22 cellular contexts compared by ENCODE assay signal in genomic region chr14:67643671-67644070, GRCh38. TPM values are rescaled to one million over a fixed set of nuclear protein-coding genes. Genes with fewer than 3 reads are reported as not detected.
DNase-seq lines count a peak whose midpoint lies in the region; ATAC-seq, FAIRE-seq and TF ChIP-seq lines count a peak whose summit lies in the region.
"Had no signal": no experiment of that assay in that cellular context is flagged by ENCODE, and none has a peak within 500 bp of the region (broad histone marks: within the 10 kb centered on the region; RNA-seq: fewer than 3 reads in every experiment).

No MANE protein-coding gene starts in this region.

- H2BK120ac ChIP-seq in mesendoderm (ENCODE audit: low read depth, low read length): no peak overlapping the region

- ATAC-seq in activated naive CD4-positive, alpha-beta T cell treated with anti-CD3 and anti-CD28 coated beads, Interleukin-2, amount 50 U/mL, for 72 hours: no peak
- ATAC-seq in GM12878: peak; percentile 59
- ATAC-seq in stimulated activated effector memory CD8-positive, alpha-beta T cell treated with anti-CD3 and anti-CD28 coated beads, Interleukin-12 subunit alpha, Interleukin-12 subunit beta, amount 100 ng/mL, for 72 hours: no peak

- RAD21 ChIA-PET in GM12878 (lab: Charles Lee; ENCODE audit: unreplicated experiment): interaction anchor here (1.1 to 3.9 kb wide), 3 partner anchors 23 to 63 kb away, joined by 3 to 19 read pairs (median 7); partner anchors contain the start of gene ARG2

- H3K27me3 ChIP-seq in GM12878 (replicated peaks in 1 of 2; ENCODE audit: control insufficient read depth in 2 of 2, insufficient read depth in 2 of 2, low read length in 1 of 2): no peaks in the 10 kb centered on the region
- no peaks in the 10 kb centered on the region for H3K27me3 ChIP-seq in mesendoderm (ENCODE audit: insufficient read depth, low read length, poor library complexity)

- no peak for TF ChIP-seq EP300 in GM12878 (IDR thresholded peaks at IDR 0.05; ENCODE audit: borderline replicate concordance in 1 of 2, control insufficient read depth in 1 of 2, low read depth in 2 of 2, low read length in 2 of 2)

- no peaks in the 10 kb centered on the region for H3K79me1 ChIP-seq in mesendoderm (ENCODE audit: low read length)

- H2BK5ac ChIP-seq in mesendoderm (ENCODE audit: low read length): no peak overlapping the region

- H2AK5ac ChIP-seq in mesendoderm (ENCODE audit: low read length): no peak overlapping the region

- peaks cover 15% of the 10 kb centered on the region for H3K4me1 Mint-ChIP-seq in stimulated activated effector memory CD8-positive, alpha-beta T cell treated with anti-CD3 and anti-CD28 coated beads, Interleukin-12 subunit alpha, Interleukin-12 subunit beta, amount 100 ng/mL, for 72 hours
- H3K4me1 Mint-ChIP-seq in activated T-helper 1 cell treated with anti-CD3 and anti-CD28 coated beads, Interleukin-12 subunit alpha, Interleukin-12 subunit beta, Interleukin-2, Interleukin-4 antibody, amounts not matched to agents 30 ng/mL and 10 ng/mL and 1 ng/mL, durations not matched to agents 14 hours and 24 hours and 36 hours (ENCODE audit: low read depth): peaks cover 14% of the 10 kb centered on the region
- H3K4me1 Mint-ChIP-seq: IgD-negative memory B cell had no signal

- H4K8ac ChIP-seq in mesendoderm (ENCODE audit: low read depth, low read length): no peak overlapping the region

- H3K23ac ChIP-seq in mesendoderm (ENCODE audit: low read length): no peak overlapping the region

- H3K4me3 Mint-ChIP-seq in stimulated activated effector memory CD8-positive, alpha-beta T cell treated with anti-CD3 and anti-CD28 coated beads, Interleukin-12 subunit alpha, Interleukin-12 subunit beta, amount 100 ng/mL, for 72 hours: no peak overlapping the region
- no peak overlapping the region for H3K4me3 Mint-ChIP-seq in activated T-helper 1 cell treated with anti-CD3 and anti-CD28 coated beads, Interleukin-12 subunit alpha, Interleukin-12 subunit beta, Interleukin-2, Interleukin-4 antibody, amounts not matched to agents 30 ng/mL and 10 ng/mL and 1 ng/mL, durations not matched to agents 14 hours and 24 hours and 36 hours
- H3K4me3 Mint-ChIP-seq: IgD-negative memory B cell had no signal

- no peak for TF ChIP-seq RAD21 in GM12878 (IDR thresholded peaks at IDR 0.05; ENCODE audit: insufficient read depth, low read depth, low read length)

- H2BK15ac ChIP-seq in mesendoderm (replicated peaks; ENCODE audit: low read depth): no peak overlapping the region

- no CpG with 5 or more reads among the region's 1 CpG for WGBS in GM12878 (ENCODE audit: insufficient coverage, insufficient replicate concordance, low lambda C conversion rate, missing lambda C conversion rate)
- no CpG with 5 or more reads among the region's 1 CpG for WGBS in mesendoderm (ENCODE audit: extremely low coverage, insufficient coverage, low lambda C conversion rate)

- H2AFZ ChIP-seq in GM12878 (ENCODE audit: control insufficient read depth, low read depth, low read length): no peak overlapping the region

- DNase-seq in activated naive CD4-positive, alpha-beta T cell treated with anti-CD3 and anti-CD28 coated beads, Interleukin-2, amount 50 U/mL, for 72 hours (ENCODE audit: low spot score in 2 of 2): no peak
- DNase-seq in activated naive CD4-positive, alpha-beta T cell (lab: John Stamatoyannopoulos, UW): no peak
- no peak for DNase-seq in GM12878 (ENCODE audit: low read depth, low spot score)
- peak; percentile 21 for DNase-seq in mesendoderm
- DNase-seq in stimulated activated effector memory CD8-positive, alpha-beta T cell treated with anti-CD3 and anti-CD28 coated beads, Interleukin-12 subunit alpha, Interleukin-12 subunit beta, amount 100 ng/mL, for 72 hours (ENCODE audit: low spot score in 2 of 2): no peak
- DNase-seq in GOT3 (lab: John Stamatoyannopoulos, UW): no peak
- no peak for DNase-seq in NCI-H146 treated with DMSO at 0.1 percent for 48 hours (lab: John Stamatoyannopoulos, UW; ENCODE audit: unreplicated experiment)
- DNase-seq in activated T-helper 1 cell treated with anti-CD3 and anti-CD28 coated beads, Interleukin-12 subunit alpha, Interleukin-12 subunit beta, Interleukin-2, Interleukin-4 antibody, amounts not matched to agents 30 ng/mL and 10 ng/mL and 1 ng/mL, durations not matched to agents 14 hours and 24 hours and 36 hours (ENCODE audit: low spot score): no peak
- DNase-seq: activated CD4-positive, CD25-positive, alpha-beta regulatory T cell; activated effector memory CD4-positive, alpha-beta T cell treated with Interleukin-2 at 50 U/mL for 16 hours; anterior cingulate cortex; cerebellar nuclear complex; effector CD4-positive, alpha-beta T cell; HCEC 1CT; NCI-H1694 treated with DMSO at 0.1 percent for 48 hours; NCI-H446 treated with DMSO at 0.1 percent for 48 hours; stimulated activated CD4-positive, alpha-beta T cell treated with anti-CD3 and anti-CD28 coated beads, Interleukin-12 subunit alpha, Interleukin-12 subunit beta, amount 100 ng/mL, for 4 hours; T-helper 9 cell had no signal

- H3K4me3 ChIP-seq in GM12878 (no peak overlapping the region), mesendoderm (ENCODE audit: low read length) (no peak overlapping the region)

- intact Hi-C loops in GM12878 (cut with micrococcal nuclease; ENCODE audit: unreplicated experiment): no loop called here
- intact Hi-C loops in activated T-helper 1 cell treated with anti-CD3 and anti-CD28 coated beads, Interleukin-12 subunit alpha, Interleukin-12 subunit beta, Interleukin-2, Interleukin-4 antibody, amounts not matched to agents 30 ng/mL and 10 ng/mL and 1 ng/mL, durations not matched to agents 14 hours and 24 hours and 36 hours (cut with micrococcal nuclease): no loop called here

- H3K9me3 Mint-ChIP-seq in activated naive CD4-positive, alpha-beta T cell treated with anti-CD3 and anti-CD28 coated beads, Interleukin-2, amount 50 U/mL, for 72 hours: no peaks in the 10 kb centered on the region
- no peaks in the 10 kb centered on the region for H3K9me3 Mint-ChIP-seq in stimulated activated effector memory CD8-positive, alpha-beta T cell treated with anti-CD3 and anti-CD28 coated beads, Interleukin-12 subunit alpha, Interleukin-12 subunit beta, amount 100 ng/mL, for 72 hours
- no peaks in the 10 kb centered on the region for H3K9me3 Mint-ChIP-seq in activated T-helper 1 cell treated with anti-CD3 and anti-CD28 coated beads, Interleukin-12 subunit alpha, Interleukin-12 subunit beta, Interleukin-2, Interleukin-4 antibody, amounts not matched to agents 30 ng/mL and 10 ng/mL and 1 ng/mL, durations not matched to agents 14 hours and 24 hours and 36 hours
- H3K9me3 Mint-ChIP-seq: IgD-negative memory B cell had no signal

- peak overlapping the region; percentile 35 to 81 for H3K27ac Mint-ChIP-seq in activated naive CD4-positive, alpha-beta T cell treated with anti-CD3 and anti-CD28 coated beads, Interleukin-2, amount 50 U/mL, for 72 hours
- H3K27ac Mint-ChIP-seq in stimulated activated effector memory CD8-positive, alpha-beta T cell treated with anti-CD3 and anti-CD28 coated beads, Interleukin-12 subunit alpha, Interleukin-12 subunit beta, amount 100 ng/mL, for 72 hours: peak overlapping the region; percentile 44
- H3K27ac Mint-ChIP-seq in activated T-helper 1 cell treated with anti-CD3 and anti-CD28 coated beads, Interleukin-12 subunit alpha, Interleukin-12 subunit beta, Interleukin-2, Interleukin-4 antibody, amounts not matched to agents 30 ng/mL and 10 ng/mL and 1 ng/mL, durations not matched to agents 14 hours and 24 hours and 36 hours: no peak overlapping the region

- in situ Hi-C loops in GM12878 (cut with MboI): no loop called here

- H3K36me3 Mint-ChIP-seq in activated naive CD4-positive, alpha-beta T cell treated with anti-CD3 and anti-CD28 coated beads, Interleukin-2, amount 50 U/mL, for 72 hours: peaks cover 5 to 17% of the 10 kb centered on the region in 2 donors
- peaks cover 67% of the 10 kb centered on the region for H3K36me3 Mint-ChIP-seq in stimulated activated effector memory CD8-positive, alpha-beta T cell treated with anti-CD3 and anti-CD28 coated beads, Interleukin-12 subunit alpha, Interleukin-12 subunit beta, amount 100 ng/mL, for 72 hours
- peaks cover 17% of the 10 kb centered on the region for H3K36me3 Mint-ChIP-seq in activated T-helper 1 cell treated with anti-CD3 and anti-CD28 coated beads, Interleukin-12 subunit alpha, Interleukin-12 subunit beta, Interleukin-2, Interleukin-4 antibody, amounts not matched to agents 30 ng/mL and 10 ng/mL and 1 ng/mL, durations not matched to agents 14 hours and 24 hours and 36 hours (ENCODE audit: low read depth)

- H3K27ac ChIP-seq in GM12878 (ENCODE audit: control insufficient read depth, insufficient read depth) (no peak overlapping the region), mesendoderm (ENCODE audit: low read depth, low read length) (no peak overlapping the region)

- H3K36me3 ChIP-seq in GM12878 (ENCODE audit: control insufficient read depth in 2 of 2, insufficient read depth in 2 of 2, low read length in 1 of 2) (no peaks in the 10 kb centered on the region; a peak in 1 of 4 replicates), mesendoderm (ENCODE audit: control insufficient read depth, insufficient read depth, low read length) (peaks cover 1% of the 10 kb centered on the region)

- POLR2A ChIA-PET in GM12878 (lab: Charles Lee): interaction anchor here (0.6 to 1.4 kb wide), 4 partner anchors 11 to 156 kb away, joined by 3 to 6 read pairs (median 4); no protein-coding TSS in a partner anchor

- H3K4me2 ChIP-seq in GM12878 (ENCODE audit: control insufficient read depth, insufficient read depth) (no peak overlapping the region), mesendoderm (ENCODE audit: low read length) (no peak overlapping the region)

- H3K18ac ChIP-seq in mesendoderm (ENCODE audit: low read length): no peak overlapping the region

- CTCF ChIA-PET in GM12878 (lab: Yijun Ruan, JAX): interaction anchor here (1.2 to 2.2 kb wide), 9 partner anchors 18 to 72 kb away, joined by 3 to 14 read pairs (median 7); partner anchors contain the start of genes ARG2 and PIGH

- TF ChIP-seq POLR2A in GM12878 (IDR thresholded peaks at IDR 0.05; ENCODE audit: low read depth, low read length): no peak

- TF ChIP-seq CTCF in GM12878 (IDR thresholded peaks at IDR 0.05 in 2 of 3, conservative IDR thresholded peaks at IDR 0.05 in 1 of 3; ENCODE audit: control insufficient read depth in 2 of 3, extremely low read depth in 1 of 3, insufficient read depth in 1 of 3, low read depth in 3 of 3, low read length in 3 of 3): no peak

- no peak overlapping the region for H4K5ac ChIP-seq in mesendoderm (ENCODE audit: low read length)

- no peaks in the 10 kb centered on the region for H3K4me1 ChIP-seq in GM12878 (ENCODE audit: control insufficient read depth, insufficient read depth, low read length)
- H3K4me1 ChIP-seq in mesendoderm (ENCODE audit: control insufficient read depth, low read depth, low read length): no peaks in the 10 kb centered on the region

- no peak overlapping the region for H3K4ac ChIP-seq in mesendoderm (ENCODE audit: low read depth, low read length)

- H3K56ac ChIP-seq in mesendoderm (ENCODE audit: low read length): no peak overlapping the region

- no peaks in the 10 kb centered on the region for H4K20me1 ChIP-seq in GM12878 (ENCODE audit: control insufficient read depth, insufficient read depth)

- no TSS peak for BruUV-seq in GM12878 (replicated peaks; lab: Mats Ljungman, UMichigan)

- H3K79me2 ChIP-seq in GM12878 (ENCODE audit: control insufficient read depth, insufficient read depth, low read length) (no peaks in the 10 kb centered on the region), mesendoderm (ENCODE audit: control insufficient read depth, insufficient read depth, low read length) (no peaks in the 10 kb centered on the region)

- H3K9me3 ChIP-seq in GM12878 (replicated peaks; ENCODE audit: control insufficient read depth, insufficient read depth, low read length): no peaks in the 10 kb centered on the region

- SMC1A ChIA-PET in GM12878 (lab: Charles Lee; ENCODE audit: uncharacterized antibody, unreplicated experiment): interaction anchor here (0.9 to 3.7 kb wide), 5 partner anchors 8 to 60 kb away, joined by 3 to 15 read pairs (median 4); no protein-coding TSS in a partner anchor

- no peaks in the 10 kb centered on the region for H3K27me3 Mint-ChIP-seq in activated T-helper 1 cell treated with anti-CD3 and anti-CD28 coated beads, Interleukin-12 subunit alpha, Interleukin-12 subunit beta, Interleukin-2, Interleukin-4 antibody, amounts not matched to agents 30 ng/mL and 10 ng/mL and 1 ng/mL, durations not matched to agents 14 hours and 24 hours and 36 hours (ENCODE audit: insufficient read depth)
- H3K27me3 Mint-ChIP-seq: IgD-negative memory B cell had no signal

- no peak for FAIRE-seq in GM12878 (lab: Jason Lieb, UNC)

- H3K9ac ChIP-seq in GM12878 (ENCODE audit: control insufficient read depth, insufficient read depth, low read length): no peak overlapping the region
- no peak overlapping the region for H3K9ac ChIP-seq in mesendoderm (ENCODE audit: low read length)

RNA-seq across cellular contexts. Expression of gene ARG2, which starts 24.0 kb away (rescaled TPM):
- 10 to 100 TPM; 22.4 to 41.5 TPM for total RNA-seq in activated naive CD4-positive, alpha-beta T cell treated with anti-CD3 and anti-CD28 coated beads, Interleukin-2, amount 50 U/mL, for 72 hours
- 2.2 and 3.0 TPM in 2 replicates for total RNA-seq in GM12878 (2013; cell fraction: nucleolus; rRNA removed)
- 0.96 and 2.1 TPM in 2 replicates for total RNA-seq in GM12878 (2014; rRNA removed)
- 0.81 and 0.88 TPM in 2 replicates for total RNA-seq in GM12878 (2014; rRNA removed; fragmentation: Illumina TruSeq; extraction: Trizol)
- 0.85 and 0.93 TPM in 2 replicates for total RNA-seq in GM12878 (2021)
- 1.4 TPM for polyA plus RNA-seq in GM12878 (2011; ENCODE audit: low read depth)
- polyA plus RNA-seq in GM12878 (2011; rRNA removed): 7.8 and 8.9 TPM in 2 replicates
- 5.3 and 6.3 TPM in 2 replicates for polyA plus RNA-seq in GM12878 (2011; cell fraction: cytosol; rRNA removed)
- polyA plus RNA-seq in GM12878 (2011; cell fraction: nucleus; rRNA removed): 2.0 and 7.1 TPM in 2 replicates
- polyA plus RNA-seq in GM12878 (2012): 1.4 and 2.4 TPM in 2 replicates
- 1.5 and 1.6 TPM in 2 replicates for polyA plus RNA-seq in GM12878 (2014; fragmentation: Illumina TruSeq; extraction: Trizol)
- 1 to 10 TPM; 2.1 to 3.2 TPM for polyA plus RNA-seq in GM12878 (2014; fragmentation: Nextera tagmentation; extraction: Ambion mirVana)
- 0.74 and 1.8 TPM in 2 replicates for polyA plus RNA-seq in GM12878 (2014; rRNA removed)
- polyA plus RNA-seq in GM12878 (2016; fragmentation: Nextera tagmentation; extraction: Ambion mirVana): 1 to 10 TPM in 1 of 2 experiments, under 1 TPM in 1; 0.48 to 1.2 TPM
- 4.7 and 5.3 TPM in 2 replicates for polyA minus RNA-seq in GM12878 (2011; rRNA and poly(A)+ RNA removed)
- polyA minus RNA-seq in GM12878 (2011; cell fraction: cytosol; rRNA and poly(A)+ RNA removed): 1.4 and 2.5 TPM in 2 replicates
- polyA minus RNA-seq in GM12878 (2011; cell fraction: nucleus; rRNA and poly(A)+ RNA removed): 1.8 and 1.9 TPM in 2 replicates
- polyA plus RNA-seq in mesendoderm (2013, experiment 1 of 2): 28.0 TPM
- polyA plus RNA-seq in mesendoderm (2013, experiment 2 of 2): 28.3 TPM
- total RNA-seq in activated T-helper 1 cell treated with anti-CD3 and anti-CD28 coated beads, Interleukin-12 subunit alpha, Interleukin-12 subunit beta, Interleukin-2, Interleukin-4 antibody, amounts not matched to agents 30 ng/mL and 10 ng/mL and 1 ng/mL, durations not matched to agents 14 hours and 24 hours and 36 hours: 5.2 and 7.1 TPM in 2 replicates

RNA-seq across cellular contexts. Expression of gene VTI1B, which starts 30.8 kb away (rescaled TPM):
- total RNA-seq in activated naive CD4-positive, alpha-beta T cell treated with anti-CD3 and anti-CD28 coated beads, Interleukin-2, amount 50 U/mL, for 72 hours: 10 to 100 TPM; 24.7 to 71.1 TPM
- 37.1 and 40.8 TPM in 2 replicates for total RNA-seq in GM12878 (2013; cell fraction: nucleolus; rRNA removed)
- total RNA-seq in GM12878 (2014; rRNA removed) (28.2 and 32.0 TPM in 2 replicates), GM12878 (2014; rRNA removed; fragmentation: Illumina TruSeq; extraction: Trizol) (46.7 and 49.8 TPM in 2 replicates), GM12878 (2021) (65.5 and 68.1 TPM in 2 replicates)
- polyA plus RNA-seq in GM12878 (2011; ENCODE audit: low read depth): 44.8 TPM
- polyA plus RNA-seq in GM12878 (2011; rRNA removed) (89.6 and 108 TPM in 2 replicates), GM12878 (2014; fragmentation: Illumina TruSeq; extraction: Trizol) (51.2 and 55.0 TPM in 2 replicates), GM12878 (2014; fragmentation: Nextera tagmentation; extraction: Ambion mirVana) (10 to 100 TPM; 15.0 to 43.8 TPM), GM12878 (2014; rRNA removed) (34.8 and 44.9 TPM in 2 replicates), GM12878 (2016; fragmentation: Nextera tagmentation; extraction: Ambion mirVana) (100 to 1,000 TPM in 1 of 2 experiments, 10 to 100 TPM in 1; 93.0 to 117 TPM)
- 31.8 and 39.7 TPM in 2 replicates for polyA plus RNA-seq in GM12878 (2011; cell fraction: cytosol; rRNA removed)
- polyA plus RNA-seq in GM12878 (2011; cell fraction: nucleus; rRNA removed): 22.5 and 33.3 TPM in 2 replicates
- 52.2 and 56.4 TPM in 2 replicates for polyA plus RNA-seq in GM12878 (2012)
- 39.6 and 47.1 TPM in 2 replicates for polyA minus RNA-seq in GM12878 (2011; rRNA and poly(A)+ RNA removed)
- 15.6 and 18.0 TPM in 2 replicates for polyA minus RNA-seq in GM12878 (2011; cell fraction: cytosol; rRNA and poly(A)+ RNA removed)
- 17.3 and 25.0 TPM in 2 replicates for polyA minus RNA-seq in GM12878 (2011; cell fraction: nucleus; rRNA and poly(A)+ RNA removed)
- polyA plus RNA-seq in mesendoderm (2013, experiment 1 of 2): 74.2 TPM
- 73.8 TPM for polyA plus RNA-seq in mesendoderm (2013, experiment 2 of 2)
- total RNA-seq in activated T-helper 1 cell treated with anti-CD3 and anti-CD28 coated beads, Interleukin-12 subunit alpha, Interleukin-12 subunit beta, Interleukin-2, Interleukin-4 antibody, amounts not matched to agents 30 ng/mL and 10 ng/mL and 1 ng/mL, durations not matched to agents 14 hours and 24 hours and 36 hours: 77.7 and 77.8 TPM in 2 replicates

RNA-seq across cellular contexts. Expression of gene PIGH, which starts 43.6 kb away (rescaled TPM):
- 10 to 100 TPM; 15.6 to 27.6 TPM for total RNA-seq in activated naive CD4-positive, alpha-beta T cell treated with anti-CD3 and anti-CD28 coated beads, Interleukin-2, amount 50 U/mL, for 72 hours
- 36.2 and 37.4 TPM in 2 replicates for total RNA-seq in GM12878 (2013; cell fraction: nucleolus; rRNA removed)
- total RNA-seq in GM12878 (2014; rRNA removed) (26.5 and 29.9 TPM in 2 replicates), GM12878 (2014; rRNA removed; fragmentation: Illumina TruSeq; extraction: Trizol) (17.6 and 19.3 TPM in 2 replicates), GM12878 (2021) (16.6 and 19.4 TPM in 2 replicates)
- polyA plus RNA-seq in GM12878 (2011; ENCODE audit: low read depth): 15.3 TPM
- polyA plus RNA-seq in GM12878 (2011; rRNA removed) (46.6 and 52.3 TPM in 2 replicates), GM12878 (2014; fragmentation: Illumina TruSeq; extraction: Trizol) (19.5 and 22.8 TPM in 2 replicates), GM12878 (2014; fragmentation: Nextera tagmentation; extraction: Ambion mirVana) (10 to 100 TPM; 15.5 to 17.8 TPM), GM12878 (2014; rRNA removed) (34.4 and 41.7 TPM in 2 replicates), GM12878 (2016; fragmentation: Nextera tagmentation; extraction: Ambion mirVana) (10 to 100 TPM; 25.0 to 26.5 TPM)
- 38.0 and 92.9 TPM in 2 replicates for polyA plus RNA-seq in GM12878 (2011; cell fraction: cytosol; rRNA removed)
- 138 and 169 TPM in 2 replicates for polyA plus RNA-seq in GM12878 (2011; cell fraction: nucleus; rRNA removed)
- 18.5 and 19.9 TPM in 2 replicates for polyA plus RNA-seq in GM12878 (2012)
- polyA minus RNA-seq in GM12878 (2011; rRNA and poly(A)+ RNA removed): 21.1 and 22.1 TPM in 2 replicates
- 11.9 and 13.6 TPM in 2 replicates for polyA minus RNA-seq in GM12878 (2011; cell fraction: cytosol; rRNA and poly(A)+ RNA removed)
- 13.3 and 21.0 TPM in 2 replicates for polyA minus RNA-seq in GM12878 (2011; cell fraction: nucleus; rRNA and poly(A)+ RNA removed)
- 6.4 TPM for polyA plus RNA-seq in mesendoderm (2013, experiment 1 of 2)
- 7.1 TPM for polyA plus RNA-seq in mesendoderm (2013, experiment 2 of 2)
- total RNA-seq in activated T-helper 1 cell treated with anti-CD3 and anti-CD28 coated beads, Interleukin-12 subunit alpha, Interleukin-12 subunit beta, Interleukin-2, Interleukin-4 antibody, amounts not matched to agents 30 ng/mL and 10 ng/mL and 1 ng/mL, durations not matched to agents 14 hours and 24 hours and 36 hours: 22.7 and 26.0 TPM in 2 replicates

RNA-seq across cellular contexts. Expression of gene RDH11, which starts 51.9 kb away (rescaled TPM):
- total RNA-seq in activated naive CD4-positive, alpha-beta T cell treated with anti-CD3 and anti-CD28 coated beads, Interleukin-2, amount 50 U/mL, for 72 hours: 10 to 100 TPM; 41.5 to 54.6 TPM
- 113 and 121 TPM in 2 replicates for total RNA-seq in GM12878 (2013; cell fraction: nucleolus; rRNA removed)
- total RNA-seq in GM12878 (2014; rRNA removed) (69.6 and 84.5 TPM in 2 replicates), GM12878 (2014; rRNA removed; fragmentation: Illumina TruSeq; extraction: Trizol) (81.0 and 85.0 TPM in 2 replicates), GM12878 (2021) (49.7 and 60.2 TPM in 2 replicates)
- 28.1 TPM for polyA plus RNA-seq in GM12878 (2011; ENCODE audit: low read depth)
- polyA plus RNA-seq in GM12878 (2011; rRNA removed) (161 and 166 TPM in 2 replicates), GM12878 (2014; fragmentation: Illumina TruSeq; extraction: Trizol) (78.3 and 96.2 TPM in 2 replicates), GM12878 (2014; fragmentation: Nextera tagmentation; extraction: Ambion mirVana) (10 to 100 TPM; 76.2 to 88.7 TPM), GM12878 (2014; rRNA removed) (66.9 and 83.4 TPM in 2 replicates), GM12878 (2016; fragmentation: Nextera tagmentation; extraction: Ambion mirVana) (10 to 100 TPM; 55.6 to 56.1 TPM)
- polyA plus RNA-seq in GM12878 (2011; cell fraction: cytosol; rRNA removed): 103 and 106 TPM in 2 replicates
- 99.0 and 128 TPM in 2 replicates for polyA plus RNA-seq in GM12878 (2011; cell fraction: nucleus; rRNA removed)
- polyA plus RNA-seq in GM12878 (2012): 38.7 and 43.7 TPM in 2 replicates
- 133 and 164 TPM in 2 replicates for polyA minus RNA-seq in GM12878 (2011; rRNA and poly(A)+ RNA removed)
- 49.3 and 50.5 TPM in 2 replicates for polyA minus RNA-seq in GM12878 (2011; cell fraction: cytosol; rRNA and poly(A)+ RNA removed)
- polyA minus RNA-seq in GM12878 (2011; cell fraction: nucleus; rRNA and poly(A)+ RNA removed): 43.9 and 56.9 TPM in 2 replicates
- 106 TPM for polyA plus RNA-seq in mesendoderm (2013, experiment 1 of 2)
- polyA plus RNA-seq in mesendoderm (2013, experiment 2 of 2): 110 TPM
- total RNA-seq in activated T-helper 1 cell treated with anti-CD3 and anti-CD28 coated beads, Interleukin-12 subunit alpha, Interleukin-12 subunit beta, Interleukin-2, Interleukin-4 antibody, amounts not matched to agents 30 ng/mL and 10 ng/mL and 1 ng/mL, durations not matched to agents 14 hours and 24 hours and 36 hours: 63.2 and 66.1 TPM in 2 replicates

RNA-seq across cellular contexts. Expression of gene RDH12, which starts 58.0 kb away (rescaled TPM):
- total RNA-seq in activated naive CD4-positive, alpha-beta T cell treated with anti-CD3 and anti-CD28 coated beads, Interleukin-2, amount 50 U/mL, for 72 hours: not detected
- total RNA-seq in GM12878 (2013; cell fraction: nucleolus; rRNA removed): not detected in 2 replicates
- total RNA-seq in GM12878 (2014; rRNA removed): not detected in 2 replicates
- total RNA-seq in GM12878 (2014; rRNA removed; fragmentation: Illumina TruSeq; extraction: Trizol): not detected in 2 replicates
- total RNA-seq in GM12878 (2021): not detected in 2 replicates
- not detected for polyA plus RNA-seq in GM12878 (2011; ENCODE audit: low read depth)
- not detected in 2 replicates for polyA plus RNA-seq in GM12878 (2011; rRNA removed)
- not detected in 2 replicates for polyA plus RNA-seq in GM12878 (2011; cell fraction: cytosol; rRNA removed)
- not detected in 2 replicates for polyA plus RNA-seq in GM12878 (2011; cell fraction: nucleus; rRNA removed)
- 0.07 and 0.50 TPM in 2 replicates for polyA plus RNA-seq in GM12878 (2012)
- polyA plus RNA-seq in GM12878 (2014; fragmentation: Illumina TruSeq; extraction: Trizol): not detected in 2 replicates
- not detected for polyA plus RNA-seq in GM12878 (2014; fragmentation: Nextera tagmentation; extraction: Ambion mirVana)
- polyA plus RNA-seq in GM12878 (2014; rRNA removed): not detected in 2 replicates
- not detected for polyA plus RNA-seq in GM12878 (2016; fragmentation: Nextera tagmentation; extraction: Ambion mirVana)
- not detected in 2 replicates for polyA minus RNA-seq in GM12878 (2011; rRNA and poly(A)+ RNA removed)
- polyA minus RNA-seq in GM12878 (2011; cell fraction: cytosol; rRNA and poly(A)+ RNA removed): not detected in 2 replicates
- polyA minus RNA-seq in GM12878 (2011; cell fraction: nucleus; rRNA and poly(A)+ RNA removed): not detected in 2 replicates
- polyA plus RNA-seq in mesendoderm (2013, experiment 1 of 2): 0.58 TPM
- polyA plus RNA-seq in mesendoderm (2013, experiment 2 of 2): 0.59 TPM
- total RNA-seq in activated T-helper 1 cell treated with anti-CD3 and anti-CD28 coated beads, Interleukin-12 subunit alpha, Interleukin-12 subunit beta, Interleukin-2, Interleukin-4 antibody, amounts not matched to agents 30 ng/mL and 10 ng/mL and 1 ng/mL, durations not matched to agents 14 hours and 24 hours and 36 hours: not detected in 2 replicates
- total RNA-seq: activated CD8-positive, alpha-beta memory T cell treated with anti-CD3 and anti-CD28 coated beads for 36 hours had no signal
- polyA plus RNA-seq: AG04450, neural cell had no signal
